ENCODE assay signal across 9 cellular contexts in genomic region chr17:79038545-79039135, GRCh38. TPM values are rescaled to one million over a fixed set of nuclear protein-coding genes. Genes with fewer than 3 reads are reported as not detected.
DNase-seq lines count a peak whose midpoint lies in the region; TF ChIP-seq lines count a peak whose summit lies in the region.
"Had no signal": no experiment of that assay in that cellular context is flagged by ENCODE, and none has a peak within 500 bp of the region (broad histone marks: within the 10 kb centered on the region; RNA-seq: fewer than 3 reads in every experiment).

No MANE protein-coding gene starts in this region.

- H3K4me1 ChIP-seq in left ventricle myocardium inferior, result peaks cover 63% of the 10 kb centered on the region
- peaks cover 3 to 38% (median 20%) of the 10 kb centered on the region in 4 donors for H3K4me1 ChIP-seq in stomach

- in situ Hi-C loops in astrocyte of the spinal cord (cut with HindIII; ENCODE audit: low sequenced_read_pairs) (no loop called here), KBM-7 (cut with MboI; ENCODE audit: low pct_unique_long_range_greater_than_20kb, low sequenced_read_pairs) (no loop called here)

- DNase-seq in GM20000 (ENCODE audit: low spot score) (peak; percentile 65), astrocyte of the spinal cord (ENCODE audit: low read depth, low spot score) (peak; percentile 55), left ventricle myocardium inferior (no peak), stomach (no peak), KBM-7 (no peak), NCI-H1048 (lab: John Stamatoyannopoulos, UW) (no peak), glutamatergic neuron (no peak), iPS-NIHi11 (ENCODE audit: low spot score) (no peak)

- intact Hi-C loops in left ventricle myocardium inferior (cut with micrococcal nuclease), result no loop called here
- intact Hi-C loops in stomach (cut with DNase I; ENCODE audit: low total_unique reads), result no loop called here

- whole genome bisulfite sequencing in stomach, 5 donors, result 79 to 83% (median 81%) methylated on average over 8 of the region's 8 CpGs

- TF ChIP-seq EP300 in stomach (IDR thresholded peaks at IDR 0.05), result no peak

- H3K27me3 ChIP-seq in left ventricle myocardium inferior (ENCODE audit: low read depth) (no peaks in the 10 kb centered on the region), stomach (no peaks in the 10 kb centered on the region)

- H3K27ac ChIP-seq in left ventricle myocardium inferior (replicated peaks) (peak overlapping the region; percentile 12), stomach (peak overlapping the region in 4 of 5 donors; percentile 4 to 64 (median 40))

- H3K4me3 Mint-ChIP-seq in glutamatergic neuron (ENCODE audit: unreplicated experiment), result no peak overlapping the region

- H3K27me3 Mint-ChIP-seq in glutamatergic neuron (ENCODE audit: unreplicated experiment), result peaks cover 13% of the 10 kb centered on the region

- H3K4me1 Mint-ChIP-seq in glutamatergic neuron (ENCODE audit: low read depth, unreplicated experiment), result peaks cover 12% of the 10 kb centered on the region

- peaks cover 9% of the 10 kb centered on the region for H3K9me3 Mint-ChIP-seq in glutamatergic neuron (ENCODE audit: unreplicated experiment)

- TF ChIP-seq CTCF in GM20000 (IDR thresholded peaks at IDR 0.05; ENCODE audit: extremely low read depth, missing control alignments), result no peak
- TF ChIP-seq CTCF in astrocyte of the spinal cord (IDR thresholded peaks at IDR 0.05; ENCODE audit: low read depth, low read length), result no peak
- no peak for TF ChIP-seq CTCF in left ventricle myocardium inferior (IDR thresholded peaks at IDR 0.05; ENCODE audit: borderline replicate concordance)
- no peak for TF ChIP-seq CTCF in stomach (IDR thresholded peaks at IDR 0.05)
- TF ChIP-seq CTCF in glutamatergic neuron (IDR thresholded peaks at IDR 0.05; ENCODE audit: partially characterized antibody, unreplicated experiment), result no peak

- H3K27ac Mint-ChIP-seq in glutamatergic neuron (ENCODE audit: unreplicated experiment), result no peak overlapping the region

- TF ChIP-seq POLR2A in stomach (IDR thresholded peaks at IDR 0.05), result no peak

- H3K36me3 Mint-ChIP-seq in glutamatergic neuron (ENCODE audit: unreplicated experiment), result no peaks in the 10 kb centered on the region

- H3K36me3 ChIP-seq in left ventricle myocardium inferior (peaks cover 4% of the 10 kb centered on the region), stomach (no peaks in the 10 kb centered on the region)

- H3K4me3 ChIP-seq in astrocyte of the spinal cord (ENCODE audit: low read depth, low read length) (no peak overlapping the region), left ventricle myocardium inferior (no peak overlapping the region), stomach (no peak overlapping the region)

- H3K9me3 ChIP-seq in left ventricle myocardium inferior (replicated peaks), result no peaks in the 10 kb centered on the region
- H3K9me3 ChIP-seq in stomach, result no peaks in the 10 kb centered on the region

RNA-seq across cellular contexts. Expression of gene C1QTNF1, which starts 14.7 kb away (rescaled TPM):
- 146 TPM for total RNA-seq in left ventricle myocardium inferior
- total RNA-seq in stomach, result 10 to 100 TPM in 3 of 5 donors, 1 to 10 TPM in 2; 6.4 to 20.3 (median 10.1) TPM
- polyA plus RNA-seq in stomach, result 10 to 100 TPM in 2 of 3 donors, 1 to 10 TPM in 1; 2.9 to 18.2 (median 15.3) TPM
- 0.15 TPM for total RNA-seq in glutamatergic neuron (ENCODE audit: unreplicated experiment)
- total RNA-seq: OCI-LY7 had no signal

RNA-seq across cellular contexts. Expression of gene CANT1, which starts 29.1 kb away (rescaled TPM):
- total RNA-seq in left ventricle myocardium inferior (24.2 TPM), stomach (100 to 1,000 TPM in 1 of 5 donors, 10 to 100 TPM in 4; 31.2 to 151 (median 70.1) TPM), glutamatergic neuron (ENCODE audit: unreplicated experiment) (33.3 TPM)
- polyA plus RNA-seq in stomach, result 10 to 100 TPM; 16.6 to 20.9 (median 18.1) TPM

RNA-seq across cellular contexts. Expression of gene ENGASE, which starts 36.0 kb away (rescaled TPM):
- total RNA-seq in left ventricle myocardium inferior (31.5 TPM), stomach (100 to 1,000 TPM in 1 of 5 donors, 10 to 100 TPM in 4; 33.8 to 505 (median 65.9) TPM), glutamatergic neuron (ENCODE audit: unreplicated experiment) (51.5 TPM)
- 10 to 100 TPM in 2 of 3 donors, 1 to 10 TPM in 1; 6.6 to 23.8 (median 20.1) TPM for polyA plus RNA-seq in stomach

RNA-seq across cellular contexts. Expression of gene LGALS3BP, which starts 58.9 kb away (rescaled TPM):
- total RNA-seq in left ventricle myocardium inferior (585 TPM), stomach (100 to 1,000 TPM in 4 of 5 donors, 10 to 100 TPM in 1; 94.5 to 625 (median 434) TPM), glutamatergic neuron (ENCODE audit: unreplicated experiment) (30.3 TPM)
- polyA plus RNA-seq in stomach, result 100 to 1,000 TPM in 2 of 3 donors, 10 to 100 TPM in 1; 63.4 to 212 (median 172) TPM

Comparison
In these comparisons a context has a peak if more than half of its experiments do, and no peak if none do; other contexts are left out.
1. DNase-seq: peak in GM20000 (single experiment) and astrocyte of the spinal cord (single experiment); none in left ventricle myocardium inferior (single experiment), stomach (single experiment), KBM-7 (single experiment), NCI-H1048 (single experiment), glutamatergic neuron (single experiment) and iPS-NIHi11 (single experiment).